In the genomic region with DNA sequence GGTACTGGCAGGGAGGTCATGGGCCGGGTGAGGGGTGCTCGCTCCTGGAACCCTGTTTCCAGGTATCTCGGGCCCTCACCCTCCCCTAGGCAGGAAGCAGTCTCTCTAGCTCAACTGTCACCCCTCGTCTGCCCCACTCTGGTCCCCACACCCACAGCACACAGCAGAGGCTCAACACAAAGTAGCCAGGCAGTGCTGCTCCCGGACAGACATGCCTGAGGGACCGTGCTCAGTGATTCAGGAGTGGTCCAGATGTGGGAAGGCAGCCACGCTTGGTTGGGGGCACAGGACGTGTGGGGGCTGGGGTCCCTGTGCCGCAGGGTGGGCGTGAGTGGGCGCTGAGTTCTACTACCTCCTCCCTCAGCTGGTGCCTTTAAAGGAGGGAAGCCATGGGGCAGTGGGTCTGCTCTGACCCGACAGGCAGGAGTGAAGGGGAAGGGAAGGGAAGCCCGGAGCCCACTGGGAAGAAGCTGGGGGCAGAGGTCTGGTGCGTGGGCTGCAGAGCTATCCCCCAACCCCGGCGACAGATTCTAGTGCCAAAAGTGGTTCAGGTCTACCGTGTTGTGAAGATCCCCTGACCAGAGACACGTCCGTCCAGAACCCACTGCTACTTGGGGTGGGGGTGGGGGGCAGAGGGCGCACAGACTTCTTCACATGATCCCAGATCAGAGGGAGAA, we compare ENCODE assay signal across 9 cellular contexts. TPM values are rescaled to one million over a fixed set of nuclear protein-coding genes. Genes with fewer than 3 reads are reported as not detected.
DNase-seq lines count a peak whose midpoint lies in the region; ATAC-seq, FAIRE-seq and TF ChIP-seq lines count a peak whose summit lies in the region.
"Had no signal": no experiment of that assay in that cellular context is flagged by ENCODE, and none has a peak within 500 bp of the region (broad histone marks: within the 10 kb centered on the region; RNA-seq: fewer than 3 reads in every experiment).

No MANE protein-coding gene starts in this region.

- intact Hi-C loops in HCT116 (cut with micrococcal nuclease): no loop called here

- H3K9ac ChIP-seq in HCT116 (ENCODE audit: low read length): no peak overlapping the region

- TF ChIP-seq RAD21 in A549 (conservative IDR thresholded peaks at IDR 0.05 in 1 of 2, IDR thresholded peaks at IDR 0.05 in 1 of 2): no peak
- no peak for TF ChIP-seq RAD21 in HCT116 (IDR thresholded peaks at IDR 0.05; ENCODE audit: low read depth)

- ATAC-seq in A549 (no peak), HCT116 (peak; percentile 1; the same call in 1 of the 2 replicates), HG03139 (IDR thresholded peaks at IDR 0.05; ENCODE audit: unreplicated experiment) (no peak), HG02588 (IDR thresholded peaks at IDR 0.05; ENCODE audit: unreplicated experiment) (no peak)

- TF ChIP-seq CTCF in A549 (IDR thresholded peaks at IDR 0.05) (no peak), HCT116 (IDR thresholded peaks at IDR 0.05 in 2 of 3, conservative IDR thresholded peaks at IDR 0.05 in 1 of 3; ENCODE audit: borderline replicate concordance in 1 of 3, insufficient read depth in 1 of 3, low read depth in 2 of 3, low read length in 2 of 3) (no peak), neural crest cell (conservative IDR thresholded peaks at IDR 0.05) (no peak)

- CTCF ChIA-PET in A549 (lab: Yijun Ruan, JAX): interaction anchor here (0.8 to 17.6 kb wide), 11 partner anchors 8 to 210 kb away, joined by 3 to 289 read pairs (median 6); partner anchors contain the start of gene SECTM1
- CTCF ChIA-PET in HCT116 (lab: Charles Lee): interaction anchor here (0.9 kb wide), 1 partner anchor 34 kb away, joined by 3 read pairs; no protein-coding TSS in a partner anchor

- no peak overlapping the region for H2AFZ ChIP-seq in HCT116 (ENCODE audit: low read depth, low read length, poor library complexity, severe bottlenecking)

- H3K27me3 ChIP-seq in HCT116 (ENCODE audit: insufficient read depth, low read length): no peaks in the 10 kb centered on the region

- H3K27ac ChIP-seq in A549 (peak overlapping the region; percentile 76 to 84), HCT116 (ENCODE audit: low read depth, low read length) (peak overlapping the region; percentile 77; the same call in 1 of the 2 replicates), cingulate gyrus (ENCODE audit: low read depth, low read length) (peak overlapping the region; percentile 60)

- H3K36me3 Mint-ChIP-seq in neural crest cell (ENCODE audit: low read depth): peaks cover 8% of the 10 kb centered on the region

- no peaks in the 10 kb centered on the region for H3K9me3 Mint-ChIP-seq in neural crest cell

- H3K9me2 ChIP-seq in HCT116 (ENCODE audit: insufficient read depth): no peaks in the 10 kb centered on the region

- H3K4me1 Mint-ChIP-seq in neural crest cell: no peaks in the 10 kb centered on the region

- POLR2A ChIA-PET in A549 (lab: Yijun Ruan, JAX) (interaction anchor here (1.1 to 3.2 kb wide), 3 partner anchors 27 to 52 kb away, joined by 3 to 24 read pairs (median 5); partner anchors contain the start of gene CSNK1D), HCT116 (lab: Charles Lee) (interaction anchor here (2.2 to 4.0 kb wide), 2 partner anchors 11 to 35 kb away, joined by 4 to 27 read pairs; partner anchors contain the start of gene SLC16A3)

- TF ChIP-seq POLR2A in A549 (IDR thresholded peaks at IDR 0.05; ENCODE audit: low read length): no peak
- TF ChIP-seq POLR2A in HCT116 (IDR thresholded peaks at IDR 0.05; ENCODE audit: borderline replicate concordance, extremely low read depth, insufficient read depth, insufficient read length): no peak

- peaks cover 59% of the 10 kb centered on the region for H3K79me2 ChIP-seq in HCT116 (ENCODE audit: insufficient read depth, low read length)

- H3K4me2 ChIP-seq in A549 (peak overlapping the region; percentile 42), HCT116 (ENCODE audit: low read length) (peak overlapping the region; percentile 45)

- RAD21 ChIA-PET in HCT116 (lab: Charles Lee; ENCODE audit: low non-redundant PET in 1 of 2, low total read pairs in 2 of 2, uncharacterized antibody in 2 of 2, unreplicated experiment in 2 of 2): no interaction called here

- 83% methylated on average over 17 of the region's 20 CpGs for WGBS in A549 (ENCODE audit: missing lambda C conversion rate)

- no peaks in the 10 kb centered on the region for H3K27me3 Mint-ChIP-seq in neural crest cell (ENCODE audit: low read depth)

- H3K27ac Mint-ChIP-seq in neural crest cell (ENCODE audit: unreplicated experiment): peak overlapping the region; percentile 67

- H3K4me1 ChIP-seq in A549 (peaks cover 82% of the 10 kb centered on the region), HCT116 (ENCODE audit: control insufficient read depth in 1 of 2, insufficient read depth in 2 of 2, low read length in 2 of 2) (peaks cover 18 to 67% of the 10 kb centered on the region in 2 experiments; a peak in 3 of 4 replicates)

- H3K4me3 Mint-ChIP-seq in neural crest cell: no peak overlapping the region

- no peak overlapping the region for H3K4me3 ChIP-seq in A549
- H3K4me3 ChIP-seq in HCT116 (replicated peaks in 1 of 2; ENCODE audit: low read depth in 1 of 2, low read length in 2 of 2): no peak overlapping the region

- no peaks in the 10 kb centered on the region for H3K9me3 ChIP-seq in A549
- H3K9me3 ChIP-seq in HCT116 (ENCODE audit: control insufficient read depth in 1 of 2, insufficient read depth in 1 of 2, low read depth in 1 of 2, low read length in 2 of 2): no peaks in the 10 kb centered on the region

- peaks cover 39 to 67% of the 10 kb centered on the region in 2 experiments for H3K36me3 ChIP-seq in HCT116 (ENCODE audit: control insufficient read depth in 1 of 2, insufficient read depth in 2 of 2, low read length in 2 of 2)

- no peak for TF ChIP-seq EP300 in A549 (IDR thresholded peaks at IDR 0.05)

- H4K20me1 ChIP-seq in HCT116 (ENCODE audit: insufficient read depth): peaks cover 23% of the 10 kb centered on the region; the same call in 1 of the 2 replicates

- DNase-seq in A549 (ENCODE audit: low read depth in 1 of 2, low spot score in 1 of 2): no peak
- no peak for DNase-seq in HCT116 (ENCODE audit: low read depth, low spot score)
- no peak for DNase-seq in neural crest cell (ENCODE audit: low read depth, low spot score)
- DNase-seq in NCI-H446 treated with DMSO at 0.1 percent for 48 hours (lab: John Stamatoyannopoulos, UW): no peak
- no peak for DNase-seq in DMS79 treated with DMSO at 0.1 percent for 48 hours (lab: John Stamatoyannopoulos, UW)
- DNase-seq: stimulated activated CD4-positive, alpha-beta T cell treated with anti-CD3 and anti-CD28 coated beads, Interleukin-4, amount 100 ng/mL, for 1 hour had no signal

- no peak for FAIRE-seq in A549 (lab: Jason Lieb, UNC)

- no TSS peak for BruUV-seq in HCT116 (replicated peaks; lab: Mats Ljungman, UMichigan)

TF ChIP-seq in A549, 52 proteins besides CTCF, POLR2A, EP300 and RAD21 (continues in another document):
- peak; percentile 75; the same call in 1 of the 2 replicates for TF ChIP-seq POLR2AphosphoS2 (conservative IDR thresholded peaks at IDR 0.05; ENCODE audit: low read length)

TF ChIP-seq in HCT116, 20 proteins besides CTCF, POLR2A, EP300 and RAD21:
- TF ChIP-seq ZFX (IDR thresholded peaks at IDR 0.05) (no peak), POLR2AphosphoS5 (IDR thresholded peaks at IDR 0.05; ENCODE audit: low read depth, low read length) (peak; percentile 55; the same call in 1 of the 2 replicates), SIN3A (IDR thresholded peaks at IDR 0.05; ENCODE audit: low read depth) (peak; percentile 80)

RNA-seq across cellular contexts. Expression of gene SLC16A3, which starts 11.8 kb away (rescaled TPM):
- polyA plus RNA-seq in A549 (2011; rRNA removed) (28.6 and 40.0 TPM in 2 replicates), A549 (2017; fragmentation: RNase III; extraction: RNeasy Plus Mini Kit Qiagen cat#74134 plus additional on column Dnase treatment) (77.9 to 97.7 TPM (median 90.9 TPM) in 3 replicates)
- 53.6 and 113 TPM in 2 replicates for polyA plus RNA-seq in A549 (2012; cell fraction: cytosol; rRNA removed)
- polyA plus RNA-seq in A549 (2012; cell fraction: nucleus; rRNA removed): 108 and 156 TPM in 2 replicates
- 31.5 TPM in 2 replicates for polyA minus RNA-seq in A549 (2011; rRNA and poly(A)+ RNA removed)
- total RNA-seq in HCT116 (2021; ENCODE audit: unreplicated experiment) (445 TPM), neural crest cell (1.5 and 8.6 TPM in 2 replicates)
- 422 and 492 TPM in 2 replicates for polyA plus RNA-seq in HCT116 (2012)

RNA-seq across cellular contexts. Expression of gene CCDC57, which starts 28.0 kb away (rescaled TPM):
- polyA plus RNA-seq in A549 (2011; rRNA removed) (16.6 and 18.5 TPM in 2 replicates), A549 (2017; fragmentation: RNase III; extraction: RNeasy Plus Mini Kit Qiagen cat#74134 plus additional on column Dnase treatment) (18.2 to 22.1 TPM (median 18.9 TPM) in 3 replicates)
- polyA plus RNA-seq in A549 (2012; cell fraction: cytosol; rRNA removed): 24.3 and 29.0 TPM in 2 replicates
- polyA plus RNA-seq in A549 (2012; cell fraction: nucleus; rRNA removed): 200 and 241 TPM in 2 replicates
- polyA minus RNA-seq in A549 (2011; rRNA and poly(A)+ RNA removed): 22.3 and 26.3 TPM in 2 replicates
- total RNA-seq in HCT116 (2021; ENCODE audit: unreplicated experiment) (143 TPM), neural crest cell (47.5 and 50.3 TPM in 2 replicates)
- polyA plus RNA-seq in HCT116 (2012): 99.2 and 103 TPM in 2 replicates

RNA-seq across cellular contexts. Expression of gene CSNK1D, which starts 32.9 kb away (rescaled TPM):
- 130 and 139 TPM in 2 replicates for polyA plus RNA-seq in A549 (2011; rRNA removed)
- 182 and 192 TPM in 2 replicates for polyA plus RNA-seq in A549 (2012; cell fraction: cytosol; rRNA removed)
- polyA plus RNA-seq in A549 (2012; cell fraction: nucleus; rRNA removed): 734 and 786 TPM in 2 replicates
- polyA plus RNA-seq in A549 (2017; fragmentation: RNase III; extraction: RNeasy Plus Mini Kit Qiagen cat#74134 plus additional on column Dnase treatment): 151 to 173 TPM (median 163 TPM) in 3 replicates
- polyA minus RNA-seq in A549 (2011; rRNA and poly(A)+ RNA removed): 105 and 128 TPM in 2 replicates
- total RNA-seq in HCT116 (2021; ENCODE audit: unreplicated experiment): 176 TPM
- polyA plus RNA-seq in HCT116 (2012): 184 and 197 TPM in 2 replicates
- total RNA-seq in neural crest cell: 163 and 165 TPM in 2 replicates

Comparison
In these comparisons a context has a peak if more than half of its experiments do, and no peak if none do; other contexts are left out.
1. RNA of gene SLC16A3, which starts 11.8 kb away (total RNA-seq): 445 TPM in HCT116 (single experiment); 1.5 to 8.6 TPM in neural crest cell; every median in the first group is over 10 times any median in the second.
2. Peak in every context shown above with its lines, with median percentiles within 50 percentile points of each other: H3K27ac ChIP-seq.